8 cellular contexts compared by ENCODE assay signal in the genomic region with DNA sequence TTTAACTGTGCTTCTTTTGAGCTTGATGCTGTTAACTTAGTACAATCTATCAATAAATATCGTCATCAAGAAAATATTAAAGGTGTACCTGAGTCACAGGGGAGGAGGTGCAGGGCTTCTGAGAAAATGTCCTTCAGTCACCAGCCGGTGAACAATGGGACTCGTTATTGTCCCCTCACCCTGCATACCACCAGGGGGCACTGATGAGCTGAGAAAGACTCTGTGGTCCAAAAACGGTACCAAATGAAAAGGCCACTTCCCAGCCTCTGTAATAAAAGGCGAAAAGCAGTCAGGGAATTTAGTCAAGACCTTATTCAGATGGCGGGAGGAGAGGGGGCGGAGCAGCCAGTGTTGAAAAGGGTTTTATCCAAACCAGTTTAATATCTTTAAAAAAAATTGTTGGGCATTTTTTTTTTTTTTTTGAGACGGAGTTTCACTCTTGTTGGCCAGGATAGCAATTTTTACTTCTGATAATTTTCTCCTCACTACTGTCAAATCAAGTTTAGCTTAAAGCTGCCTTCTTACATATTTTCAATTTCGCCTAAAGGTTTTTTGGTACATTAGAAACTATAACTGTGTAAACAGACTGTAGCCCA.
DNase-seq lines count a peak whose midpoint lies in the region; ATAC-seq and TF ChIP-seq lines count a peak whose summit lies in the region.

No MANE protein-coding gene starts in this region.

- POLR2A ChIA-PET in SK-N-SH (lab: Yijun Ruan, JAX): no interaction called here

- no peak overlapping the region for H3K27ac Mint-ChIP-seq in endodermal cell
- H3K27ac Mint-ChIP-seq in naive B cell: no peak overlapping the region
- H3K27ac Mint-ChIP-seq in type B pancreatic cell: no peak overlapping the region

- H3K27ac ChIP-seq in SK-N-SH (ENCODE audit: low read depth in 2 of 2, low read length in 1 of 2) (no peak overlapping the region), endodermal cell (ENCODE audit: low read depth, low read length) (no peak overlapping the region)

- CTCF ChIA-PET in SK-N-SH (lab: Yijun Ruan, JAX): interaction anchor here (0.5 to 1.8 kb wide), 26 partner anchors 8 to 750 kb away, joined by 3 to 14 read pairs (median 4); partner anchors contain the start of gene ADAMTS16

- H3K4me3 ChIP-seq in SK-N-SH (ENCODE audit: low read depth in 2 of 2, low read length in 1 of 2) (peak overlapping the region in 1 of 2 experiments; percentile 18; a peak in 1 of 4 replicates), endodermal cell (ENCODE audit: low read length) (no peak overlapping the region)

- no peaks in the 10 kb centered on the region for H3K36me3 ChIP-seq in SK-N-SH (replicated peaks in 1 of 2; ENCODE audit: control insufficient read depth in 1 of 2, insufficient read depth in 2 of 2, low read length in 1 of 2)
- no peaks in the 10 kb centered on the region for H3K36me3 ChIP-seq in endodermal cell (ENCODE audit: control insufficient read depth, insufficient read depth, low read length)

- H3K9ac ChIP-seq in SK-N-SH: no peak overlapping the region
- H3K9ac ChIP-seq in endodermal cell (ENCODE audit: extremely low read depth, low read length, poor library complexity, severe bottlenecking): no peak overlapping the region

- ATAC-seq in GM18511 (IDR thresholded peaks at IDR 0.05; ENCODE audit: unreplicated experiment) (peak; percentile 80), naive B cell (ENCODE audit: low read depth in 2 of 2) (no peak), GM21526 (IDR thresholded peaks at IDR 0.05; ENCODE audit: low FRiP score, unreplicated experiment) (no peak)

- peak; percentile 90 for TF ChIP-seq CTCF in SK-N-SH (IDR thresholded peaks at IDR 0.05)
- TF ChIP-seq CTCF in endodermal cell (conservative IDR thresholded peaks at IDR 0.05): peak; percentile 92
- peak; percentile 92 for TF ChIP-seq CTCF in type B pancreatic cell (conservative IDR thresholded peaks at IDR 0.05)

- peaks cover 16% of the 10 kb centered on the region for H3K9me3 Mint-ChIP-seq in endodermal cell
- peaks cover 0 to 14% (median 0%) of the 10 kb centered on the region in 7 donors for H3K9me3 Mint-ChIP-seq in naive B cell
- no peaks in the 10 kb centered on the region for H3K9me3 Mint-ChIP-seq in type B pancreatic cell

- H3K27me3 Mint-ChIP-seq in endodermal cell (ENCODE audit: insufficient read depth): no peaks in the 10 kb centered on the region
- no peaks in the 10 kb centered on the region for H3K27me3 Mint-ChIP-seq in naive B cell
- H3K27me3 Mint-ChIP-seq in type B pancreatic cell: peaks cover 16% of the 10 kb centered on the region

- H3K79me2 ChIP-seq in SK-N-SH (ENCODE audit: insufficient read depth): no peaks in the 10 kb centered on the region

- no peak for TF ChIP-seq EP300 in SK-N-SH (IDR thresholded peaks at IDR 0.05; ENCODE audit: borderline replicate concordance in 1 of 2, low read depth in 1 of 2, low read length in 1 of 2)

- 0 out of 2 replicates have a peak overlapping the region, but pooled peaks have one; percentile 45 for H2AFZ ChIP-seq in SK-N-SH (ENCODE audit: low read depth)

- TF ChIP-seq RAD21 in SK-N-SH (IDR thresholded peaks at IDR 0.05; ENCODE audit: low read length): peak; percentile 66

- H3K4me1 ChIP-seq in SK-N-SH (ENCODE audit: control insufficient read depth in 1 of 2, insufficient read depth in 2 of 2, low read depth in 1 of 2, low read length in 1 of 2): no peaks in the 10 kb centered on the region
- H3K4me1 ChIP-seq in endodermal cell (ENCODE audit: control insufficient read depth, insufficient read depth, low read length): no peaks in the 10 kb centered on the region

- H3K4me3 Mint-ChIP-seq in endodermal cell: no peak overlapping the region
- H3K4me3 Mint-ChIP-seq in naive B cell: no peak overlapping the region
- H3K4me3 Mint-ChIP-seq in type B pancreatic cell: no peak overlapping the region

- no peaks in the 10 kb centered on the region for H3K9me2 ChIP-seq in SK-N-SH

- peak; percentile 11 for DNase-seq in CMK (ENCODE audit: low read depth)
- DNase-seq in KG1 (lab: John Stamatoyannopoulos, UW): peak; percentile 3
- peak; percentile 85 for DNase-seq in SK-N-SH
- peak; percentile 89 for DNase-seq in endodermal cell
- DNase-seq in naive B cell: peak; percentile 11
- no peak for DNase-seq in type B pancreatic cell (ENCODE audit: extremely low spot score, unreplicated experiment)

- H3K4me1 Mint-ChIP-seq in endodermal cell (no peaks in the 10 kb centered on the region), naive B cell (no peaks in the 10 kb centered on the region), type B pancreatic cell (ENCODE audit: unreplicated experiment) (no peaks in the 10 kb centered on the region)

- no peaks in the 10 kb centered on the region for H4K20me1 ChIP-seq in SK-N-SH (ENCODE audit: insufficient read depth)

- no peak overlapping the region for H3K4me2 ChIP-seq in SK-N-SH

- no peaks in the 10 kb centered on the region for H3F3A ChIP-seq in SK-N-SH (replicated peaks; ENCODE audit: insufficient read depth)

- H3K36me3 Mint-ChIP-seq in endodermal cell (ENCODE audit: low read depth): no peaks in the 10 kb centered on the region
- H3K36me3 Mint-ChIP-seq in naive B cell: no peaks in the 10 kb centered on the region
- H3K36me3 Mint-ChIP-seq in type B pancreatic cell: no peaks in the 10 kb centered on the region

- H3K9me3 ChIP-seq in SK-N-SH: no peaks in the 10 kb centered on the region
- H3K9me3 ChIP-seq in endodermal cell (ENCODE audit: control insufficient read depth, low read length): peaks cover 8% of the 10 kb centered on the region

- peaks cover 11% of the 10 kb centered on the region; the same call in 1 of the 2 replicates for H3K27me3 ChIP-seq in SK-N-SH (ENCODE audit: insufficient read depth)
- H3K27me3 ChIP-seq in endodermal cell (ENCODE audit: control insufficient read depth, insufficient read depth, low read length, poor library complexity, severe bottlenecking): no peaks in the 10 kb centered on the region

- 10% methylated on average over 9 of the region's 9 CpGs for whole genome bisulfite sequencing in SK-N-SH (ENCODE audit: low lambda C conversion rate)
- 33 to 47% methylated on average over 1 to 9 of the region's 9 CpGs for WGBS in endodermal cell (ENCODE audit: insufficient coverage in 1 of 2, insufficient read length in 1 of 2), 2 experiments

TF ChIP-seq in SK-N-SH, 30 proteins besides CTCF, POLR2A, EP300 and RAD21:
- TF ChIP-seq GATA2 (CRISPR knock-in tag; IDR thresholded peaks at IDR 0.05): no peak
- no peak for TF ChIP-seq TEAD4 (IDR thresholded peaks at IDR 0.05; ENCODE audit: borderline replicate concordance, insufficient read depth)
- peak; percentile 53 for TF ChIP-seq SMC3 (IDR thresholded peaks at IDR 0.05; ENCODE audit: low read depth, low read length)
- TF ChIP-seq, protein P1, sequence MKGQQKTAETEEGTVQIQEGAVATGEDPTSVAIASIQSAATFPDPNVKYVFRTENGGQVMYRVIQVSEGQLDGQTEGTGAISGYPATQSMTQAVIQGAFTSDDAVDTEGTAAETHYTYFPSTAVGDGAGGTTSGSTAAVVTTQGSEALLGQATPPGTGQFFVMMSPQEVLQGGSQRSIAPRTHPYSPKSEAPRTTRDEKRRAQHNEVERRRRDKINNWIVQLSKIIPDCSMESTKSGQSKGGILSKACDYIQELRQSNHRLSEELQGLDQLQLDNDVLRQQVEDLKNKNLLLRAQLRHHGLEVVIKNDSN (IDR thresholded peaks at IDR 0.05; ENCODE audit: borderline replicate concordance, low read depth): no peak
- TF ChIP-seq FOSL2 (IDR thresholded peaks at IDR 0.05; ENCODE audit: borderline replicate concordance, low read depth): no peak
- no peak for TF ChIP-seq EZH2phosphoT487 (IDR thresholded peaks at IDR 0.05; ENCODE audit: borderline replicate concordance, low read depth)
